ENCODE assay signal across 1 cellular context in the genomic region with DNA sequence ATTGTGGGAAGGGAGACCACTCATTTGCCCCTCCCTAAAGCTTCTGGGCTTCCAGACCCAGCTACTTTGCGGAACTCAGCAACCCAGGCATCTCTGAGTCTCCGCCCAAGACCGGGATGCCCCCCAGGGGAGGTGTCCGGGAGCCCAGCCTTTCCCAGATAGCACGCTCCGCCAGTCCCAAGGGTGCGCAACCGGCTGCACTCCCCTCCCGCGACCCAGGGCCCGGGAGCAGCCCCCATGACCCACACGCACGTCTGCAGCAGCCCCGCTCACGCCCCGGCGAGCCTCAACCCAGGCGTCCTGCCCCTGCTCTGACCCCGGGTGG.
TF ChIP-seq lines count a peak whose summit lies in the region.

A gene (plus strand): TSS at position 149 of the 325 bp plus-strand sequence. CDS start 513 bp downstream, outside the sequence.

TF ChIP-seq in HepG2, 621 proteins besides CTCF, POLR2A, EP300 and RAD21 (continues in another document):
- TF ChIP-seq, protein P1, sequence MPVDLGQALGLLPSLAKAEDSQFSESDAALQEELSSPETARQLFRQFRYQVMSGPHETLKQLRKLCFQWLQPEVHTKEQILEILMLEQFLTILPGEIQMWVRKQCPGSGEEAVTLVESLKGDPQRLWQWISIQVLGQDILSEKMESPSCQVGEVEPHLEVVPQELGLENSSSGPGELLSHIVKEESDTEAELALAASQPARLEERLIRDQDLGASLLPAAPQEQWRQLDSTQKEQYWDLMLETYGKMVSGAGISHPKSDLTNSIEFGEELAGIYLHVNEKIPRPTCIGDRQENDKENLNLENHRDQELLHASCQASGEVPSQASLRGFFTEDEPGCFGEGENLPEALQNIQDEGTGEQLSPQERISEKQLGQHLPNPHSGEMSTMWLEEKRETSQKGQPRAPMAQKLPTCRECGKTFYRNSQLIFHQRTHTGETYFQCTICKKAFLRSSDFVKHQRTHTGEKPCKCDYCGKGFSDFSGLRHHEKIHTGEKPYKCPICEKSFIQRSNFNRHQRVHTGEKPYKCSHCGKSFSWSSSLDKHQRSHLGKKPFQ (CRISPR knock-in tag; IDR thresholded peaks at IDR 0.05; ENCODE audit: insufficient replicate concordance): peak; percentile 5
- no peak for TF ChIP-seq ETV5 (CRISPR knock-in tag; IDR thresholded peaks at IDR 0.05; ENCODE audit: borderline replicate concordance)
- TF ChIP-seq CAMTA2 (CRISPR knock-in tag; IDR thresholded peaks at IDR 0.05; ENCODE audit: borderline replicate concordance): no peak
- TF ChIP-seq RBM39 (IDR thresholded peaks at IDR 0.05; ENCODE audit: low read depth, low read length, poor library complexity, severe bottlenecking): no peak
- TF ChIP-seq, protein P2, sequence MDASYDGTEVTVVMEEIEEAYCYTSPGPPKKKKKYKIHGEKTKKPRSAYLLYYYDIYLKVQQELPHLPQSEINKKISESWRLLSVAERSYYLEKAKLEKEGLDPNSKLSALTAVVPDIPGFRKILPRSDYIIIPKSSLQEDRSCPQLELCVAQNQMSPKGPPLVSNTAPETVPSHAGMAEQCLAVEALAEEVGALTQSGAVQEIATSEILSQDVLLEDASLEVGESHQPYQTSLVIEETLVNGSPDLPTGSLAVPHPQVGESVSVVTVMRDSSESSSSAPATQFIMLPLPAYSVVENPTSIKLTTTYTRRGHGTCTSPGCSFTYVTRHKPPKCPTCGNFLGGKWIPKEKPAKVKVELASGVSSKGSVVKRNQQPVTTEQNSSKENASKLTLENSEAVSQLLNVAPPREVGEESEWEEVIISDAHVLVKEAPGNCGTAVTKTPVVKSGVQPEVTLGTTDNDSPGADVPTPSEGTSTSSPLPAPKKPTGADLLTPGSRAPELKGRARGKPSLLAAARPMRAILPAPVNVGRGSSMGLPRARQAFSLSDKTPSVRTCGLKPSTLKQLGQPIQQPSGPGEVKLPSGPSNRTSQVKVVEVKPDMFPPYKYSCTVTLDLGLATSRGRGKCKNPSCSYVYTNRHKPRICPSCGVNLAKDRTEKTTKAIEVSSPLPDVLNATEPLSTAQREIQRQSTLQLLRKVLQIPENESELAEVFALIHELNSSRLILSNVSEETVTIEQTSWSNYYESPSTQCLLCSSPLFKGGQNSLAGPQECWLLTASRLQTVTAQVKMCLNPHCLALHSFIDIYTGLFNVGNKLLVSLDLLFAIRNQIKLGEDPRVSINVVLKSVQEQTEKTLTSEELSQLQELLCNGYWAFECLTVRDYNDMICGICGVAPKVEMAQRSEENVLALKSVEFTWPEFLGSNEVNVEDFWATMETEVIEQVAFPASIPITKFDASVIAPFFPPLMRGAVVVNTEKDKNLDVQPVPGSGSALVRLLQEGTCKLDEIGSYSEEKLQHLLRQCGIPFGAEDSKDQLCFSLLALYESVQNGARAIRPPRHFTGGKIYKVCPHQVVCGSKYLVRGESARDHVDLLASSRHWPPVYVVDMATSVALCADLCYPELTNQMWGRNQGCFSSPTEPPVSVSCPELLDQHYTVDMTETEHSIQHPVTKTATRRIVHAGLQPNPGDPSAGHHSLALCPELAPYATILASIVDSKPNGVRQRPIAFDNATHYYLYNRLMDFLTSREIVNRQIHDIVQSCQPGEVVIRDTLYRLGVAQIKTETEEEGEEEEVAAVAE (CRISPR knock-in tag; IDR thresholded peaks at IDR 0.05; ENCODE audit: borderline replicate concordance): no peak
- no peak; the same call in 1 of the 2 replicates for TF ChIP-seq ZFY (CRISPR knock-in tag; IDR thresholded peaks at IDR 0.05)
- TF ChIP-seq ZFX (CRISPR knock-in tag; IDR thresholded peaks at IDR 0.05; ENCODE audit: low read depth): 0 out of 2 replicates have a peak, but pooled peaks have one; percentile 4
- TF ChIP-seq ZNF549 (CRISPR knock-in tag; IDR thresholded peaks at IDR 0.05): no peak
- TF ChIP-seq, protein P3, sequence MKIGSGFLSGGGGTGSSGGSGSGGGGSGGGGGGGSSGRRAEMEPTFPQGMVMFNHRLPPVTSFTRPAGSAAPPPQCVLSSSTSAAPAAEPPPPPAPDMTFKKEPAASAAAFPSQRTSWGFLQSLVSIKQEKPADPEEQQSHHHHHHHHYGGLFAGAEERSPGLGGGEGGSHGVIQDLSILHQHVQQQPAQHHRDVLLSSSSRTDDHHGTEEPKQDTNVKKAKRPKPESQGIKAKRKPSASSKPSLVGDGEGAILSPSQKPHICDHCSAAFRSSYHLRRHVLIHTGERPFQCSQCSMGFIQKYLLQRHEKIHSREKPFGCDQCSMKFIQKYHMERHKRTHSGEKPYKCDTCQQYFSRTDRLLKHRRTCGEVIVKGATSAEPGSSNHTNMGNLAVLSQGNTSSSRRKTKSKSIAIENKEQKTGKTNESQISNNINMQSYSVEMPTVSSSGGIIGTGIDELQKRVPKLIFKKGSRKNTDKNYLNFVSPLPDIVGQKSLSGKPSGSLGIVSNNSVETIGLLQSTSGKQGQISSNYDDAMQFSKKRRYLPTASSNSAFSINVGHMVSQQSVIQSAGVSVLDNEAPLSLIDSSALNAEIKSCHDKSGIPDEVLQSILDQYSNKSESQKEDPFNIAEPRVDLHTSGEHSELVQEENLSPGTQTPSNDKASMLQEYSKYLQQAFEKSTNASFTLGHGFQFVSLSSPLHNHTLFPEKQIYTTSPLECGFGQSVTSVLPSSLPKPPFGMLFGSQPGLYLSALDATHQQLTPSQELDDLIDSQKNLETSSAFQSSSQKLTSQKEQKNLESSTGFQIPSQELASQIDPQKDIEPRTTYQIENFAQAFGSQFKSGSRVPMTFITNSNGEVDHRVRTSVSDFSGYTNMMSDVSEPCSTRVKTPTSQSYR (CRISPR knock-in tag; IDR thresholded peaks at IDR 0.05; ENCODE audit: borderline replicate concordance): no peak
- no peak for TF ChIP-seq SSRP1 (CRISPR knock-in tag; IDR thresholded peaks at IDR 0.05)
- TF ChIP-seq ZNF737 (CRISPR knock-in tag; IDR thresholded peaks at IDR 0.05; ENCODE audit: borderline replicate concordance): no peak
- TF ChIP-seq, protein P4, sequence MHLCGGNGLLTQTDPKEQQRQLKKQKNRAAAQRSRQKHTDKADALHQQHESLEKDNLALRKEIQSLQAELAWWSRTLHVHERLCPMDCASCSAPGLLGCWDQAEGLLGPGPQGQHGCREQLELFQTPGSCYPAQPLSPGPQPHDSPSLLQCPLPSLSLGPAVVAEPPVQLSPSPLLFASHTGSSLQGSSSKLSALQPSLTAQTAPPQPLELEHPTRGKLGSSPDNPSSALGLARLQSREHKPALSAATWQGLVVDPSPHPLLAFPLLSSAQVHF (CRISPR knock-in tag; IDR thresholded peaks at IDR 0.05): no peak
- no peak for TF ChIP-seq ZNF720 (CRISPR knock-in tag; IDR thresholded peaks at IDR 0.05)
- 0 out of 2 replicates have a peak, but pooled peaks have one; percentile 52 for TF ChIP-seq NCOA1 (CRISPR knock-in tag; IDR thresholded peaks at IDR 0.05)
- TF ChIP-seq, protein P5, sequence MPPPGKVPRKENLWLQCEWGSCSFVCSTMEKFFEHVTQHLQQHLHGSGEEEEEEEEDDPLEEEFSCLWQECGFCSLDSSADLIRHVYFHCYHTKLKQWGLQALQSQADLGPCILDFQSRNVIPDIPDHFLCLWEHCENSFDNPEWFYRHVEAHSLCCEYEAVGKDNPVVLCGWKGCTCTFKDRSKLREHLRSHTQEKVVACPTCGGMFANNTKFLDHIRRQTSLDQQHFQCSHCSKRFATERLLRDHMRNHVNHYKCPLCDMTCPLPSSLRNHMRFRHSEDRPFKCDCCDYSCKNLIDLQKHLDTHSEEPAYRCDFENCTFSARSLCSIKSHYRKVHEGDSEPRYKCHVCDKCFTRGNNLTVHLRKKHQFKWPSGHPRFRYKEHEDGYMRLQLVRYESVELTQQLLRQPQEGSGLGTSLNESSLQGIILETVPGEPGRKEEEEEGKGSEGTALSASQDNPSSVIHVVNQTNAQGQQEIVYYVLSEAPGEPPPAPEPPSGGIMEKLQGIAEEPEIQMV (CRISPR knock-in tag; IDR thresholded peaks at IDR 0.05; ENCODE audit: low read depth): no peak
- no peak for TF ChIP-seq TOE1 (CRISPR knock-in tag; IDR thresholded peaks at IDR 0.05)
- TF ChIP-seq, protein P6, sequence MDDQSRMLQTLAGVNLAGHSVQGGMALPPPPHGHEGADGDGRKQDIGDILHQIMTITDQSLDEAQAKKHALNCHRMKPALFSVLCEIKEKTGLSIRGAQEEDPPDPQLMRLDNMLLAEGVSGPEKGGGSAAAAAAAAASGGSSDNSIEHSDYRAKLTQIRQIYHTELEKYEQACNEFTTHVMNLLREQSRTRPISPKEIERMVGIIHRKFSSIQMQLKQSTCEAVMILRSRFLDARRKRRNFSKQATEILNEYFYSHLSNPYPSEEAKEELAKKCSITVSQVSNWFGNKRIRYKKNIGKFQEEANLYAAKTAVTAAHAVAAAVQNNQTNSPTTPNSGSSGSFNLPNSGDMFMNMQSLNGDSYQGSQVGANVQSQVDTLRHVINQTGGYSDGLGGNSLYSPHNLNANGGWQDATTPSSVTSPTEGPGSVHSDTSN (CRISPR knock-in tag; IDR thresholded peaks at IDR 0.05; ENCODE audit: borderline replicate concordance): no peak
- TF ChIP-seq, protein P7, sequence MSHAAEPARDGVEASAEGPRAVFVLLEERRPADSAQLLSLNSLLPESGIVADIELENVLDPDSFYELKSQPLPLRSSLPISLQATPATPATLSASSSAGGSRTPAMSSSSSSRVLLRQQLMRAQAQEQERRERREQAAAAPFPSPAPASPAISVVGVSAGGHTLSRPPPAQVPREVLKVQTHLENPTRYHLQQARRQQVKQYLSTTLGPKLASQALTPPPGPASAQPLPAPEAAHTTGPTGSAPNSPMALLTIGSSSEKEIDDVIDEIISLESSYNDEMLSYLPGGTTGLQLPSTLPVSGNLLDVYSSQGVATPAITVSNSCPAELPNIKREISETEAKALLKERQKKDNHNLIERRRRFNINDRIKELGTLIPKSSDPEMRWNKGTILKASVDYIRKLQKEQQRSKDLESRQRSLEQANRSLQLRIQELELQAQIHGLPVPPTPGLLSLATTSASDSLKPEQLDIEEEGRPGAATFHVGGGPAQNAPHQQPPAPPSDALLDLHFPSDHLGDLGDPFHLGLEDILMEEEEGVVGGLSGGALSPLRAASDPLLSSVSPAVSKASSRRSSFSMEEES (CRISPR knock-in tag; IDR thresholded peaks at IDR 0.05): no peak
- no peak for TF ChIP-seq ZNF256 (CRISPR knock-in tag; conservative IDR thresholded peaks at IDR 0.05)
- TF ChIP-seq, protein P8, sequence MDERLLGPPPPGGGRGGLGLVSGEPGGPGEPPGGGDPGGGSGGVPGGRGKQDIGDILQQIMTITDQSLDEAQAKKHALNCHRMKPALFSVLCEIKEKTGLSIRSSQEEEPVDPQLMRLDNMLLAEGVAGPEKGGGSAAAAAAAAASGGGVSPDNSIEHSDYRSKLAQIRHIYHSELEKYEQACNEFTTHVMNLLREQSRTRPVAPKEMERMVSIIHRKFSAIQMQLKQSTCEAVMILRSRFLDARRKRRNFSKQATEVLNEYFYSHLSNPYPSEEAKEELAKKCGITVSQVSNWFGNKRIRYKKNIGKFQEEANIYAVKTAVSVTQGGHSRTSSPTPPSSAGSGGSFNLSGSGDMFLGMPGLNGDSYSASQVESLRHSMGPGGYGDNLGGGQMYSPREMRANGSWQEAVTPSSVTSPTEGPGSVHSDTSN (CRISPR knock-in tag; IDR thresholded peaks at IDR 0.05): no peak
- TF ChIP-seq, protein P9, sequence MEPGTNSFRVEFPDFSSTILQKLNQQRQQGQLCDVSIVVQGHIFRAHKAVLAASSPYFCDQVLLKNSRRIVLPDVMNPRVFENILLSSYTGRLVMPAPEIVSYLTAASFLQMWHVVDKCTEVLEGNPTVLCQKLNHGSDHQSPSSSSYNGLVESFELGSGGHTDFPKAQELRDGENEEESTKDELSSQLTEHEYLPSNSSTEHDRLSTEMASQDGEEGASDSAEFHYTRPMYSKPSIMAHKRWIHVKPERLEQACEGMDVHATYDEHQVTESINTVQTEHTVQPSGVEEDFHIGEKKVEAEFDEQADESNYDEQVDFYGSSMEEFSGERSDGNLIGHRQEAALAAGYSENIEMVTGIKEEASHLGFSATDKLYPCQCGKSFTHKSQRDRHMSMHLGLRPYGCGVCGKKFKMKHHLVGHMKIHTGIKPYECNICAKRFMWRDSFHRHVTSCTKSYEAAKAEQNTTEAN (CRISPR knock-in tag; conservative IDR thresholded peaks at IDR 0.05): no peak
- TF ChIP-seq ZFP82 (CRISPR knock-in tag; IDR thresholded peaks at IDR 0.05; ENCODE audit: borderline replicate concordance): no peak
- TF ChIP-seq HNRNPLL (IDR thresholded peaks at IDR 0.05; ENCODE audit: low read depth, low read length, poor library complexity, severe bottlenecking): peak; percentile 8
- no peak for TF ChIP-seq RFX1 (IDR thresholded peaks at IDR 0.05)
- TF ChIP-seq RBFOX2 (IDR thresholded peaks at IDR 0.05; ENCODE audit: low read depth, low read length): peak; percentile 12; the same call in 1 of the 2 replicates
- 0 out of 2 replicates have a peak, but pooled peaks have one; percentile 10 for TF ChIP-seq KMT2A (CRISPR knock-in tag; IDR thresholded peaks at IDR 0.05)
- TF ChIP-seq, protein P10, sequence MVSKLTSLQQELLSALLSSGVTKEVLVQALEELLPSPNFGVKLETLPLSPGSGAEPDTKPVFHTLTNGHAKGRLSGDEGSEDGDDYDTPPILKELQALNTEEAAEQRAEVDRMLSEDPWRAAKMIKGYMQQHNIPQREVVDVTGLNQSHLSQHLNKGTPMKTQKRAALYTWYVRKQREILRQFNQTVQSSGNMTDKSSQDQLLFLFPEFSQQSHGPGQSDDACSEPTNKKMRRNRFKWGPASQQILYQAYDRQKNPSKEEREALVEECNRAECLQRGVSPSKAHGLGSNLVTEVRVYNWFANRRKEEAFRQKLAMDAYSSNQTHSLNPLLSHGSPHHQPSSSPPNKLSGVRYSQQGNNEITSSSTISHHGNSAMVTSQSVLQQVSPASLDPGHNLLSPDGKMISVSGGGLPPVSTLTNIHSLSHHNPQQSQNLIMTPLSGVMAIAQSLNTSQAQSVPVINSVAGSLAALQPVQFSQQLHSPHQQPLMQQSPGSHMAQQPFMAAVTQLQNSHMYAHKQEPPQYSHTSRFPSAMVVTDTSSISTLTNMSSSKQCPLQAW (CRISPR knock-in tag; IDR thresholded peaks at IDR 0.05): no peak
- TF ChIP-seq, protein P11, sequence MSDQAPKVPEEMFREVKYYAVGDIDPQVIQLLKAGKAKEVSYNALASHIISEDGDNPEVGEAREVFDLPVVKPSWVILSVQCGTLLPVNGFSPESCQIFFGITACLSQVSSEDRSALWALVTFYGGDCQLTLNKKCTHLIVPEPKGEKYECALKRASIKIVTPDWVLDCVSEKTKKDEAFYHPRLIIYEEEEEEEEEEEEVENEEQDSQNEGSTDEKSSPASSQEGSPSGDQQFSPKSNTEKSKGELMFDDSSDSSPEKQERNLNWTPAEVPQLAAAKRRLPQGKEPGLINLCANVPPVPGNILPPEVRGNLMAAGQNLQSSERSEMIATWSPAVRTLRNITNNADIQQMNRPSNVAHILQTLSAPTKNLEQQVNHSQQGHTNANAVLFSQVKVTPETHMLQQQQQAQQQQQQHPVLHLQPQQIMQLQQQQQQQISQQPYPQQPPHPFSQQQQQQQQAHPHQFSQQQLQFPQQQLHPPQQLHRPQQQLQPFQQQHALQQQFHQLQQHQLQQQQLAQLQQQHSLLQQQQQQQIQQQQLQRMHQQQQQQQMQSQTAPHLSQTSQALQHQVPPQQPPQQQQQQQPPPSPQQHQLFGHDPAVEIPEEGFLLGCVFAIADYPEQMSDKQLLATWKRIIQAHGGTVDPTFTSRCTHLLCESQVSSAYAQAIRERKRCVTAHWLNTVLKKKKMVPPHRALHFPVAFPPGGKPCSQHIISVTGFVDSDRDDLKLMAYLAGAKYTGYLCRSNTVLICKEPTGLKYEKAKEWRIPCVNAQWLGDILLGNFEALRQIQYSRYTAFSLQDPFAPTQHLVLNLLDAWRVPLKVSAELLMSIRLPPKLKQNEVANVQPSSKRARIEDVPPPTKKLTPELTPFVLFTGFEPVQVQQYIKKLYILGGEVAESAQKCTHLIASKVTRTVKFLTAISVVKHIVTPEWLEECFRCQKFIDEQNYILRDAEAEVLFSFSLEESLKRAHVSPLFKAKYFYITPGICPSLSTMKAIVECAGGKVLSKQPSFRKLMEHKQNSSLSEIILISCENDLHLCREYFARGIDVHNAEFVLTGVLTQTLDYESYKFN (CRISPR knock-in tag; conservative IDR thresholded peaks at IDR 0.05): no peak
- TF ChIP-seq POGZ (CRISPR knock-in tag; IDR thresholded peaks at IDR 0.05): no peak
- 0 out of 2 replicates have a peak, but pooled peaks have one; percentile 40 for TF ChIP-seq ZNF891 (CRISPR knock-in tag; IDR thresholded peaks at IDR 0.05)
- no peak for TF ChIP-seq ZNF557 (CRISPR knock-in tag; IDR thresholded peaks at IDR 0.05)
